Comparison of ENCODE assay signal across 13 cellular contexts in the genomic region with DNA sequence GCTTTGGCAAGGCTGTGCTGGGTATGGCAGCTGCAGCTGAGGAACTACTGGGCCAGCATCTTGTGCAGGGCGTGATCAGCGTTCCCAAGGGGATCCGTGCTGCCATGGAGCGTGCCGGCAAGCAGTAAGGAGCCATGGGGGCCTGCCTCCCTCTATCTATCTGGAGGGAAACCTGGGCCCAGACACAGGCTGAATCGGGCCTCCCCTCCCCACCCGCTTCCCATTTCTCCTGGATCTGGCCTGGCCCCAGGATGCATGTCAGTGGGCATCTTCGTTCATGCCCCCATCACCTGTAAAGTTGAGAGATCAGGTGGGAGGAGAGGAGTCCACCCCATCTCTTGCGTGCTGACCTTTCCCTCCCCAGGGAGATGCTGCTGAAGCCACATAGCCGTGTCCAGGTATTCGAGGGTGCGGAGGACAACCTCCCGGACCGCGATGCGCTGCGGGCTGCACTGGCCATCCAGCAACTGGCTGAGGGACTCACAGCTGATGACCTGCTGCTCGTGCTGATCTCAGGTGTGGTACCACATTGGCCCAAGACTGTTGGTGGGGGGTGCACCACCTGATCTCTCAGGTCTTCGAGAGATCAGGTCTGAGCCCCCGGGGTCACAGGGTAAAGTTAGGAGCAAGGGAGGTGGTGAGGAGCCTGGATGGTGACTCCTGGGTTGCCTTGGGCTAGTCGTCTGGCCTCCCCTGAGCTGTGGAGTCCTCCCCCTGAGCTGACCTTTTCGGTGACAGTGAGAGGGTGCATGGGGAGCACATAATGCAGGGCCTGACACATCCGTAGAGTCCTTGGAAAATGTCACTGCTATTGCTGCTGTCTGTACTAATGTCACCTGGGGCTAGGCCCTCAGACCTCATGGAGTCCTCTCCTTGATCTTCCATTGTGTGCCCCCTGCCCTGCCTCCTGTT. TPM values are rescaled to one million over a fixed set of nuclear protein-coding genes. Genes with fewer than 3 reads are reported as not detected.
DNase-seq lines count a peak whose midpoint lies in the region; ATAC-seq, FAIRE-seq and TF ChIP-seq lines count a peak whose summit lies in the region.
"Had no signal": no experiment of that assay in that cellular context is flagged by ENCODE, and none has a peak within 500 bp of the region (broad histone marks: within the 10 kb centered on the region; RNA-seq: fewer than 3 reads in every experiment).

No MANE protein-coding gene starts in this region.

- H2BK120ac ChIP-seq in H1 (replicated peaks; ENCODE audit: low read depth, low read length) = no peak overlapping the region

- TF ChIP-seq RAD21 in H1 (IDR thresholded peaks at IDR 0.05 in 1 of 2, conservative IDR thresholded peaks at IDR 0.05 in 1 of 2; ENCODE audit: low read depth in 2 of 2, low read length in 2 of 2) = no peak

- no peaks in the 10 kb centered on the region for H3K9me3 ChIP-seq in heart left ventricle
- no peaks in the 10 kb centered on the region for H3K9me3 ChIP-seq in H1 (ENCODE audit: insufficient read depth in 2 of 2, low read depth in 1 of 2, low read length in 1 of 2)
- H3K9me3 ChIP-seq: MG63, SJCRH30 had no signal

- H4K91ac ChIP-seq in H1 (replicated peaks; ENCODE audit: insufficient read length, low read length) = no peak overlapping the region

- no peak for TF ChIP-seq POLR2A in heart left ventricle (IDR thresholded peaks at IDR 0.05)
- no peak for TF ChIP-seq POLR2A in H1 (IDR thresholded peaks at IDR 0.05; ENCODE audit: control extremely low read depth in 1 of 2, low read depth in 2 of 2, low read length in 2 of 2)
- no peak for TF ChIP-seq POLR2A in GM12892 (IDR thresholded peaks at IDR 0.05; ENCODE audit: low read depth, low read length)

- H2BK20ac ChIP-seq in H1 (ENCODE audit: low read length) = no peak overlapping the region

- no peak overlapping the region for H3K23ac ChIP-seq in H1 (ENCODE audit: insufficient read length)

- 84 to 91% (median 89%) methylated on average over 17 to 23 of the region's 23 CpGs for WGBS in heart left ventricle, 4 donors
- 94% methylated on average over 21 of the region's 23 CpGs; no CpG with 5 or more reads in 1 of the 2 experiments for WGBS in H1 (ENCODE audit: extremely low coverage in 1 of 2, insufficient coverage in 1 of 2, insufficient read length in 1 of 2, insufficient replicate concordance in 2 of 2, low coverage in 1 of 2, low lambda C conversion rate in 2 of 2, missing lambda C conversion rate in 1 of 2), 2 experiments

- no peaks in the 10 kb centered on the region for H3K27me3 ChIP-seq in heart left ventricle
- H3K27me3 ChIP-seq in H1 (replicated peaks in 1 of 4; ENCODE audit: control insufficient read depth in 3 of 4, extremely low read depth in 1 of 4, insufficient read depth in 3 of 4, low read length in 3 of 4) = no peaks in the 10 kb centered on the region
- H3K27me3 ChIP-seq: MG63, SJCRH30 had no signal

- no peak overlapping the region for H4K5ac ChIP-seq in H1 (ENCODE audit: insufficient read length, low read depth, low read length)

- peaks cover 0 to 40% (median 13%) of the 10 kb centered on the region in 9 donors for H3K36me3 ChIP-seq in heart left ventricle
- H3K36me3 ChIP-seq in H1 (ENCODE audit: control insufficient read depth in 2 of 4, insufficient read depth in 4 of 4, low read length in 3 of 4) = no peaks in the 10 kb centered on the region
- H3K36me3 ChIP-seq: MG63, SJCRH30 had no signal

- POLR2A ChIA-PET in H1 (lab: Charles Lee; ENCODE audit: partially characterized antibody) = interaction anchor here (0.7 to 6.5 kb wide), 8 partner anchors 9 to 279 kb away, joined by 3 to 76 read pairs (median 4); partner anchors contain the start of gene WDR82

- CTCF ChIA-PET in H1 (lab: Charles Lee; ENCODE audit: partially characterized antibody) = interaction anchor here (0.8 to 15.3 kb wide), 31 partner anchors 9 to 218 kb away, joined by 3 to 198 read pairs (median 4); partner anchors contain the start of gene TWF2

- H3K14ac ChIP-seq in H1 (ENCODE audit: insufficient read length) = no peak overlapping the region

- no peak overlapping the region for H2BK15ac ChIP-seq in H1 (ENCODE audit: low read length)

- H4K20me1 ChIP-seq in H1 (replicated peaks in 1 of 2; ENCODE audit: control insufficient read depth in 1 of 2, insufficient read depth in 2 of 2, low read length in 2 of 2) = no peaks in the 10 kb centered on the region

- intact Hi-C loops in cardiac septum (cut with DNase I) = no loop called here
- intact Hi-C loops in heart left ventricle (cut with DNase I) = loop anchor here in 6 of 10 donors (1.0 to 5.0 kb wide), 6 partner anchors 46 to 116 kb away; no protein-coding TSS in a partner anchor

- H3K27ac ChIP-seq in heart left ventricle = no peak overlapping the region
- H3K27ac ChIP-seq in H1 (ENCODE audit: low read depth, low read length) = no peak overlapping the region
- H3K27ac ChIP-seq: SJCRH30 had no signal

- H3K36me3 Mint-ChIP-seq in nephron (ENCODE audit: low read depth) = no peaks in the 10 kb centered on the region
- peaks cover 12% of the 10 kb centered on the region for H3K36me3 Mint-ChIP-seq in T-helper 2 cell treated with Interferon-gamma antibody and Interleukin-4, amounts not matched to agents 5 μg/mL and 100 μg/mL, for 36 hours (ENCODE audit: low read depth)
- H3K36me3 Mint-ChIP-seq in nephron progenitor cell (ENCODE audit: low read depth) = no peaks in the 10 kb centered on the region

- FAIRE-seq in H1 (lab: Jason Lieb, UNC) (no peak), GM12892 (lab: Jason Lieb, UNC) (no peak)
- FAIRE-seq: bronchial epithelial cell had no signal

- no peak overlapping the region for H3K56ac ChIP-seq in H1 (replicated peaks; ENCODE audit: insufficient read length, low read depth, low read length)

- peaks cover 24% of the 10 kb centered on the region for H3K4me1 Mint-ChIP-seq in nephron
- peaks cover 18% of the 10 kb centered on the region for H3K4me1 Mint-ChIP-seq in T-helper 2 cell treated with Interferon-gamma antibody and Interleukin-4, amounts not matched to agents 5 μg/mL and 100 μg/mL, for 36 hours (ENCODE audit: low read depth)
- H3K4me1 Mint-ChIP-seq in nephron progenitor cell = peaks cover 14% of the 10 kb centered on the region

- H3K9ac ChIP-seq in H1 (replicated peaks in 1 of 4; ENCODE audit: extremely low read depth in 1 of 4, low read depth in 3 of 4, low read length in 3 of 4) = no peak overlapping the region

- H3K9me3 Mint-ChIP-seq in nephron = no peaks in the 10 kb centered on the region
- no peaks in the 10 kb centered on the region for H3K9me3 Mint-ChIP-seq in T-helper 2 cell treated with Interferon-gamma antibody and Interleukin-4, amounts not matched to agents 5 μg/mL and 100 μg/mL, for 36 hours
- H3K9me3 Mint-ChIP-seq in nephron progenitor cell = no peaks in the 10 kb centered on the region
- H3K9me3 Mint-ChIP-seq: effector memory CD8-positive, alpha-beta T cell had no signal

- TF ChIP-seq EP300 in H1 (IDR thresholded peaks at IDR 0.05; ENCODE audit: borderline replicate concordance in 1 of 2, low read depth in 2 of 2, low read length in 2 of 2) = no peak

- H3K4me3 Mint-ChIP-seq in nephron (peak overlapping the region; percentile 64 to 76 (median 73)), nephron progenitor cell (no peak overlapping the region)
- no peak overlapping the region for H3K4me3 Mint-ChIP-seq in T-helper 2 cell treated with Interferon-gamma antibody and Interleukin-4, amounts not matched to agents 5 μg/mL and 100 μg/mL, for 36 hours
- H3K4me3 Mint-ChIP-seq: effector memory CD8-positive, alpha-beta T cell had no signal

- no peak overlapping the region for H3K4me2 ChIP-seq in H1 (ENCODE audit: insufficient read depth in 1 of 2, low read depth in 2 of 2, low read length in 2 of 2)

- H3K4me1 ChIP-seq in heart left ventricle (peaks cover 0 to 25% (median 12%) of the 10 kb centered on the region in 12 donors), H1 (replicated peaks in 1 of 4; ENCODE audit: control insufficient read depth in 3 of 4, insufficient read depth in 4 of 4, low read length in 3 of 4) (peaks cover 0 to 3% (median 1%) of the 10 kb centered on the region in 4 experiments; a peak in 4 of 7 replicates)
- H3K4me1 ChIP-seq: SJCRH30 had no signal

- no peaks in the 10 kb centered on the region for H3K79me2 ChIP-seq in H1 (ENCODE audit: control insufficient read depth in 1 of 2, insufficient read depth in 2 of 2, low read length in 2 of 2)

- no peak overlapping the region for H3K4me3 ChIP-seq in heart left ventricle
- H3K4me3 ChIP-seq in H1 (ENCODE audit: extremely low read depth in 1 of 4, insufficient read depth in 2 of 4, low read depth in 3 of 4, low read length in 4 of 4) = no peak overlapping the region
- H3K4me3 ChIP-seq: MG63, SJCRH30 had no signal

- no peak for ATAC-seq in heart left ventricle
- no peak for ATAC-seq in GM21528 (IDR thresholded peaks at IDR 0.05; ENCODE audit: low FRiP score, unreplicated experiment)
- ATAC-seq: effector memory CD8-positive, alpha-beta T cell had no signal

- H2AFZ ChIP-seq in H1 (ENCODE audit: low read length) = no peak overlapping the region

- no peak overlapping the region for H4K8ac ChIP-seq in H1 (ENCODE audit: extremely low read depth, insufficient read depth, low read length)

- no peaks in the 10 kb centered on the region; the same call in 1 of the 2 replicates for H3K79me1 ChIP-seq in H1 (ENCODE audit: low read depth, low read length)

- H3K18ac ChIP-seq in H1 (ENCODE audit: extremely low read depth, low read length) = no peak overlapping the region

- DNase-seq in cardiac septum (ENCODE audit: low spot score) = peak; percentile 57
- DNase-seq in heart left ventricle = no peak
- DNase-seq in H1 (ENCODE audit: low read depth in 1 of 2, low spot score in 2 of 2) = no peak
- no peak for DNase-seq in T-helper 2 cell treated with Interferon-gamma antibody and Interleukin-4, amounts not matched to agents 5 μg/mL and 100 μg/mL, for 36 hours (ENCODE audit: low spot score)
- DNase-seq in GM12892 (ENCODE audit: insufficient read length) = no peak
- no peak for DNase-seq in nephron progenitor cell
- DNase-seq: MG63, NCI-H187 treated with DMSO at 0.1 percent for 48 hours had no signal

- H3K27ac Mint-ChIP-seq in nephron (peak overlapping the region; percentile 71 to 100 (median 89)), nephron progenitor cell (no peak overlapping the region)
- no peak overlapping the region for H3K27ac Mint-ChIP-seq in T-helper 2 cell treated with Interferon-gamma antibody and Interleukin-4, amounts not matched to agents 5 μg/mL and 100 μg/mL, for 36 hours

- H3K4ac ChIP-seq in H1 (replicated peaks; ENCODE audit: insufficient read length, low read depth, low read length) = no peak overlapping the region

- H3K27me3 Mint-ChIP-seq in nephron (ENCODE audit: low read depth) = no peaks in the 10 kb centered on the region
- no peaks in the 10 kb centered on the region for H3K27me3 Mint-ChIP-seq in T-helper 2 cell treated with Interferon-gamma antibody and Interleukin-4, amounts not matched to agents 5 μg/mL and 100 μg/mL, for 36 hours (ENCODE audit: low read depth)
- no peaks in the 10 kb centered on the region for H3K27me3 Mint-ChIP-seq in nephron progenitor cell (ENCODE audit: low read depth, poor library complexity)
- H3K27me3 Mint-ChIP-seq: effector memory CD8-positive, alpha-beta T cell had no signal

- no peak for TF ChIP-seq CTCF in heart left ventricle (IDR thresholded peaks at IDR 0.05)
- TF ChIP-seq CTCF in H1 (IDR thresholded peaks at IDR 0.05; ENCODE audit: control extremely low read depth in 1 of 3, insufficient read depth in 1 of 3, low read depth in 1 of 3, low read length in 3 of 3) = no peak
- no peak for TF ChIP-seq CTCF in nephron (IDR thresholded peaks at IDR 0.05; ENCODE audit: unreplicated experiment in 3 of 3)
- no peak for TF ChIP-seq CTCF in nephron progenitor cell (IDR thresholded peaks at IDR 0.05)

- H2BK5ac ChIP-seq in H1 (ENCODE audit: low read depth, low read length) = no peak overlapping the region; the same call in 1 of the 2 replicates

- H3K23me2 ChIP-seq in H1 (ENCODE audit: low read depth, low read length) = peaks cover 5% of the 10 kb centered on the region; the same call in 1 of the 2 replicates

- no peak overlapping the region for H2BK12ac ChIP-seq in H1 (ENCODE audit: low read depth, low read length)

- H2AK5ac ChIP-seq in H1 (ENCODE audit: low read depth, low read length) = peak overlapping the region; percentile 28; the same call in 1 of the 2 replicates

RNA-seq across cellular contexts. Expression of gene GLYCTK, which starts 3.2 kb away (rescaled TPM):
- 6.4 TPM for total RNA-seq in cardiac septum
- 1 to 10 TPM; 2.6 to 8.4 (median 4.1) TPM for total RNA-seq in heart left ventricle
- 1 to 10 TPM; 4.7 to 6.4 TPM for polyA plus RNA-seq in heart left ventricle
- total RNA-seq in H1 (2021; fragmentation: NEBNext Ultra II Directional; extraction: Animal tissue kit (Norgen Biotek cat#: 25700)) = 3.5 and 4.2 TPM in 2 replicates
- polyA plus RNA-seq in H1 (2011; rRNA removed) = 8.7 and 11.1 TPM in 2 replicates
- polyA plus RNA-seq in H1 (2011; cell fraction: cytosol; rRNA removed) = 10.1 TPM
- 23.2 TPM for polyA plus RNA-seq in H1 (2011; cell fraction: nucleus; rRNA removed)
- 4.5 to 7.2 TPM (median 6.2 TPM) in 4 replicates for polyA plus RNA-seq in H1 (2012, experiment 1 of 2)
- 6.8 TPM for polyA plus RNA-seq in H1 (2012, experiment 2 of 2)
- 3.0 TPM for polyA plus RNA-seq in H1 (2013, experiment 1 of 2)
- polyA plus RNA-seq in H1 (2013, experiment 2 of 2) = 2.4 TPM
- polyA minus RNA-seq in H1 (2011; rRNA and poly(A)+ RNA removed) = 6.1 and 8.1 TPM in 2 replicates
- 4.9 TPM for polyA minus RNA-seq in H1 (2011; cell fraction: cytosol; rRNA and poly(A)+ RNA removed)
- polyA minus RNA-seq in H1 (2011; cell fraction: nucleus; rRNA and poly(A)+ RNA removed) = 14.2 TPM
- 7.1 TPM for polyA plus RNA-seq in GM12892 (2012; ENCODE audit: missing spikeins)

RNA-seq across cellular contexts. Expression of gene WDR82, which starts 12.4 kb away (rescaled TPM):
- total RNA-seq in cardiac septum = 69.7 TPM
- 10 to 100 TPM; 44.9 to 73.6 (median 61.2) TPM for total RNA-seq in heart left ventricle
- polyA plus RNA-seq in heart left ventricle = 10 to 100 TPM; 24.7 to 69.2 TPM
- 77.2 and 82.7 TPM in 2 replicates for total RNA-seq in H1 (2021; fragmentation: NEBNext Ultra II Directional; extraction: Animal tissue kit (Norgen Biotek cat#: 25700))
- 25.8 and 33.5 TPM in 2 replicates for polyA plus RNA-seq in H1 (2011; rRNA removed)
- 39.1 TPM for polyA plus RNA-seq in H1 (2011; cell fraction: cytosol; rRNA removed)
- polyA plus RNA-seq in H1 (2011; cell fraction: nucleus; rRNA removed) = 15.2 TPM
- polyA plus RNA-seq in H1 (2012, experiment 1 of 2) = 51.4 to 74.4 TPM (median 59.0 TPM) in 4 replicates
- 15.1 TPM for polyA plus RNA-seq in H1 (2012, experiment 2 of 2)
- polyA plus RNA-seq in H1 (2013, experiment 1 of 2) = 26.5 TPM
- polyA plus RNA-seq in H1 (2013, experiment 2 of 2) = 26.3 TPM
- 75.6 and 86.5 TPM in 2 replicates for polyA minus RNA-seq in H1 (2011; rRNA and poly(A)+ RNA removed)
- polyA minus RNA-seq in H1 (2011; cell fraction: cytosol; rRNA and poly(A)+ RNA removed) = 38.2 TPM
- polyA minus RNA-seq in H1 (2011; cell fraction: nucleus; rRNA and poly(A)+ RNA removed) = 25.1 TPM
- 34.7 TPM for polyA plus RNA-seq in GM12892 (2012; ENCODE audit: missing spikeins)

RNA-seq across cellular contexts. Expression of gene DNAH1, which starts 25.3 kb away (rescaled TPM):
- 4.2 TPM for total RNA-seq in cardiac septum
- total RNA-seq in heart left ventricle = 1 to 10 TPM in 8 of 9 donors, under 1 TPM in 1; 0.95 to 6.6 (median 2.8) TPM
- polyA plus RNA-seq in heart left ventricle = 1 to 10 TPM; 1.2 to 3.8 TPM
- 0.63 and 1.5 TPM in 2 replicates for total RNA-seq in H1 (2021; fragmentation: NEBNext Ultra II Directional; extraction: Animal tissue kit (Norgen Biotek cat#: 25700))
- 1.0 and 1.9 TPM in 2 replicates for polyA plus RNA-seq in H1 (2011; rRNA removed)
- 1.1 TPM for polyA plus RNA-seq in H1 (2011; cell fraction: cytosol; rRNA removed)
- polyA plus RNA-seq in H1 (2011; cell fraction: nucleus; rRNA removed) = 10.6 TPM
- polyA plus RNA-seq in H1 (2012, experiment 1 of 2) = 0.35 to 1.7 TPM (median 1.0 TPM) in 4 replicates
- polyA plus RNA-seq in H1 (2012, experiment 2 of 2) = 0.13 TPM
- 0.22 TPM for polyA plus RNA-seq in H1 (2013, experiment 1 of 2)
- polyA plus RNA-seq in H1 (2013, experiment 2 of 2) = 0.20 TPM
- 4.0 and 4.2 TPM in 2 replicates for polyA minus RNA-seq in H1 (2011; rRNA and poly(A)+ RNA removed)
- polyA minus RNA-seq in H1 (2011; cell fraction: cytosol; rRNA and poly(A)+ RNA removed) = 2.2 TPM
- polyA minus RNA-seq in H1 (2011; cell fraction: nucleus; rRNA and poly(A)+ RNA removed) = 6.1 TPM
- 6.0 TPM for polyA plus RNA-seq in GM12892 (2012; ENCODE audit: missing spikeins)

RNA-seq across cellular contexts. Expression of gene PPM1M, which starts 45.3 kb away (rescaled TPM):
- total RNA-seq in cardiac septum = 8.9 TPM
- 10 to 100 TPM in 2 of 9 donors, 1 to 10 TPM in 7; 5.7 to 30.2 (median 8.2) TPM for total RNA-seq in heart left ventricle
- 1 to 10 TPM; 5.6 to 6.6 TPM for polyA plus RNA-seq in heart left ventricle
- 5.2 and 5.4 TPM in 2 replicates for total RNA-seq in H1 (2021; fragmentation: NEBNext Ultra II Directional; extraction: Animal tissue kit (Norgen Biotek cat#: 25700))
- 5.1 and 6.3 TPM in 2 replicates for polyA plus RNA-seq in H1 (2011; rRNA removed)
- 6.3 TPM for polyA plus RNA-seq in H1 (2011; cell fraction: cytosol; rRNA removed)
- polyA plus RNA-seq in H1 (2011; cell fraction: nucleus; rRNA removed) = 15.4 TPM
- 4.8 to 6.4 TPM (median 5.3 TPM) in 4 replicates for polyA plus RNA-seq in H1 (2012, experiment 1 of 2)
- polyA plus RNA-seq in H1 (2012, experiment 2 of 2) = 5.8 TPM
- polyA plus RNA-seq in H1 (2013, experiment 1 of 2) = 2.7 TPM
- polyA plus RNA-seq in H1 (2013, experiment 2 of 2) = 3.0 TPM
- polyA minus RNA-seq in H1 (2011; rRNA and poly(A)+ RNA removed) = 7.5 and 11.2 TPM in 2 replicates
- 5.2 TPM for polyA minus RNA-seq in H1 (2011; cell fraction: cytosol; rRNA and poly(A)+ RNA removed)
- polyA minus RNA-seq in H1 (2011; cell fraction: nucleus; rRNA and poly(A)+ RNA removed) = 2.0 TPM
- polyA plus RNA-seq in GM12892 (2012; ENCODE audit: missing spikeins) = 24.1 TPM

RNA-seq across cellular contexts. Expression of gene TWF2, which starts 51.9 kb away (rescaled TPM):
- total RNA-seq in cardiac septum (69.5 TPM), heart left ventricle (100 to 1,000 TPM in 7 of 9 donors, 10 to 100 TPM in 2; 62.9 to 133 (median 117) TPM)
- polyA plus RNA-seq in heart left ventricle (100 to 1,000 TPM in 1 of 2 donors, 10 to 100 TPM in 1; 45.8 to 109 TPM), H1 (2011; rRNA removed) (90.4 and 135 TPM in 2 replicates)
- 62.6 and 65.2 TPM in 2 replicates for total RNA-seq in H1 (2021; fragmentation: NEBNext Ultra II Directional; extraction: Animal tissue kit (Norgen Biotek cat#: 25700))
- 119 TPM for polyA plus RNA-seq in H1 (2011; cell fraction: cytosol; rRNA removed)
- 109 TPM for polyA plus RNA-seq in H1 (2011; cell fraction: nucleus; rRNA removed)
- 54.0 to 76.2 TPM (median 70.9 TPM) in 4 replicates for polyA plus RNA-seq in H1 (2012, experiment 1 of 2)
- polyA plus RNA-seq in H1 (2012, experiment 2 of 2) = 80.6 TPM
- 44.5 TPM for polyA plus RNA-seq in H1 (2013, experiment 1 of 2)
- polyA plus RNA-seq in H1 (2013, experiment 2 of 2) = 43.3 TPM
- 48.4 and 59.6 TPM in 2 replicates for polyA minus RNA-seq in H1 (2011; rRNA and poly(A)+ RNA removed)
- 55.5 TPM for polyA minus RNA-seq in H1 (2011; cell fraction: cytosol; rRNA and poly(A)+ RNA removed)
- polyA minus RNA-seq in H1 (2011; cell fraction: nucleus; rRNA and poly(A)+ RNA removed) = 25.6 TPM
- 26.4 TPM for polyA plus RNA-seq in GM12892 (2012; ENCODE audit: missing spikeins)

Comparison
In these comparisons a context has a peak if more than half of its experiments do, and no peak if none do; other contexts are left out.
1. H3K27ac Mint-ChIP-seq: peak in nephron (3 of 3); none in T-helper 2 cell treated with Interferon-gamma antibody and Interleukin-4, amounts not matched to agents 5 μg/mL and 100 μg/mL, for 36 hours (single experiment) and nephron progenitor cell (single experiment).
2. H3K4me3 Mint-ChIP-seq: peak in nephron (3 of 3); none in T-helper 2 cell treated with Interferon-gamma antibody and Interleukin-4, amounts not matched to agents 5 μg/mL and 100 μg/mL, for 36 hours (single experiment) and nephron progenitor cell (single experiment).